ENCODE assay signal across 11 cellular contexts in the genomic region with DNA sequence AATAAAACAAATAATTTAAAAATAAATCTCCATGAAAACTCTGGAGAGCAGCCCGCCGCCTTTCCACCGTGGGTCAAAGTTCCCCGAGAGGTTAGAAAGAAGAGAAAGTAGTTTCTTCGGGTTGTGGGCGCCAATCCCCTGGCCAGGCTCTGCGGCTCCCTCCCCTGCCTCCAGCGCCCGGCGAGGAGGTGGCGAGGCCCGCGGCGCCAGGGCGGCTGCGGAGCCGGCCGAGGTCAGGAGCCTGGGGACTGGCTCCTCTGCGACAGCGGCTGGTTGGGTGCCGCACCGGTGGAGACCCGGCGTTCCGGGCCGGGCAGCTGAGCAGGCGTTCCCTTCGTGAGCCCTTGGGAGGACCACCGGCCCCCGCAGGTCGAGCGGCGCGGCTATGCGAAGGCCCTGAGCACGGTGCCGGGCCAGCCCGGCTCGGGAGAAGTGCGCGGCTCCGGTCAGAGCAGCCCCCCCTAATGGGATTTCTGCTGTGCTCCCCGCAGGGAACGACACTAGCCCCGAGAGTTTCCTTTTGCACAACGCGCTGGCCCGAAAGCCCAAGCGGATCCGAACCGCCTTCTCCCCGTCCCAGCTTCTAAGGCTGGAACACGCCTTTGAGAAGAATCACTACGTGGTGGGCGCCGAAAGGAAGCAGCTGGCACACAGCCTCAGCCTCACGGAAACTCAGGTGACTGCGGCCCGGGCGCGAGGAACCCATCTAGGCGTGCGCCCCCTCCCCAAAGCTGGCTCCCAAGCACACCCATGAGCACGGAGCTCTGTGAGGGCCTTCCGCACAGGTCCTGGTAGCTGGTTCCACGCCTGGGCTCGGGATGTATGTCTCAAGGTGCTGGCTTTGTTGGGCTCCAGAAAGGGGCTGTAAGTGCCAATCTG. TPM values are rescaled to one million over a fixed set of nuclear protein-coding genes. Genes with fewer than 3 reads are reported as not detected.
DNase-seq lines count a peak whose midpoint lies in the region; ATAC-seq, FAIRE-seq and TF ChIP-seq lines count a peak whose summit lies in the region.
"Had no signal": no experiment of that assay in that cellular context is flagged by ENCODE, and none has a peak within 500 bp of the region (broad histone marks: within the 10 kb centered on the region; RNA-seq: fewer than 3 reads in every experiment).

No MANE protein-coding gene starts in this region.

- peaks cover 78% of the 10 kb centered on the region for H3K27me3 Mint-ChIP-seq in activated T-helper 1 cell treated with anti-CD3 and anti-CD28 coated beads, Interleukin-12 subunit alpha, Interleukin-12 subunit beta, Interleukin-2, Interleukin-4 antibody, amounts not matched to agents 30 ng/mL and 10 ng/mL and 1 ng/mL, durations not matched to agents 14 hours and 24 hours and 36 hours (ENCODE audit: insufficient read depth)
- H3K27me3 Mint-ChIP-seq in progenitor cell of endocrine pancreas, result peaks cover 91% of the 10 kb centered on the region
- H3K27me3 Mint-ChIP-seq in activated naive CD4-positive, alpha-beta T cell treated with anti-CD3 and anti-CD28 coated beads for 36 hours (ENCODE audit: low read depth), result peaks cover 78% of the 10 kb centered on the region

- H3K4me3 Mint-ChIP-seq in activated T-helper 1 cell treated with anti-CD3 and anti-CD28 coated beads, Interleukin-12 subunit alpha, Interleukin-12 subunit beta, Interleukin-2, Interleukin-4 antibody, amounts not matched to agents 30 ng/mL and 10 ng/mL and 1 ng/mL, durations not matched to agents 14 hours and 24 hours and 36 hours, result no peak overlapping the region
- peak overlapping the region; percentile 73 for H3K4me3 Mint-ChIP-seq in progenitor cell of endocrine pancreas (ENCODE audit: low read depth)
- no peak overlapping the region for H3K4me3 Mint-ChIP-seq in activated naive CD4-positive, alpha-beta T cell treated with anti-CD3 and anti-CD28 coated beads for 36 hours

- H3K36me3 ChIP-seq in BLaER1 treated with 17β-estradiol and CSF1 and Interleukin-3, amounts not matched to agents 10 nM and 100 nM, result no peaks in the 10 kb centered on the region
- no peaks in the 10 kb centered on the region for H3K36me3 ChIP-seq in hepatocyte (replicated peaks; ENCODE audit: insufficient read depth, low read depth)

- no peaks in the 10 kb centered on the region for H3K79me2 ChIP-seq in hepatocyte

- H4K20me1 ChIP-seq in BLaER1 treated with 17β-estradiol and CSF1 and Interleukin-3, amounts not matched to agents 10 nM and 100 nM, result peaks cover 0 to 91% (median 80%) of the 10 kb centered on the region in 11 experiments; a peak in 19 of 22 replicates
- no peaks in the 10 kb centered on the region for H4K20me1 ChIP-seq in hepatocyte (ENCODE audit: insufficient read depth, poor library complexity, severe bottlenecking)

- CTCF ChIA-PET in activated naive CD4-positive, alpha-beta T cell treated with anti-CD3 and anti-CD28 coated beads for 36 hours (lab: Charles Lee), result interaction anchor here (0.6 kb wide), 1 partner anchor 565 kb away, joined by 3 read pairs; no protein-coding TSS in a partner anchor

- peaks cover 6% of the 10 kb centered on the region for H3K4me1 Mint-ChIP-seq in activated T-helper 1 cell treated with anti-CD3 and anti-CD28 coated beads, Interleukin-12 subunit alpha, Interleukin-12 subunit beta, Interleukin-2, Interleukin-4 antibody, amounts not matched to agents 30 ng/mL and 10 ng/mL and 1 ng/mL, durations not matched to agents 14 hours and 24 hours and 36 hours (ENCODE audit: low read depth)
- H3K4me1 Mint-ChIP-seq in progenitor cell of endocrine pancreas (ENCODE audit: low read depth), result peaks cover 16% of the 10 kb centered on the region
- peaks cover 45% of the 10 kb centered on the region for H3K4me1 Mint-ChIP-seq in activated naive CD4-positive, alpha-beta T cell treated with anti-CD3 and anti-CD28 coated beads for 36 hours (ENCODE audit: low read depth)

- no peak for TF ChIP-seq CTCF in hepatocyte (IDR thresholded peaks at IDR 0.05; ENCODE audit: poor library complexity)
- no peak for TF ChIP-seq CTCF in progenitor cell of endocrine pancreas (IDR thresholded peaks at IDR 0.05; ENCODE audit: unreplicated experiment)

- H3K36me3 Mint-ChIP-seq in activated T-helper 1 cell treated with anti-CD3 and anti-CD28 coated beads, Interleukin-12 subunit alpha, Interleukin-12 subunit beta, Interleukin-2, Interleukin-4 antibody, amounts not matched to agents 30 ng/mL and 10 ng/mL and 1 ng/mL, durations not matched to agents 14 hours and 24 hours and 36 hours (ENCODE audit: low read depth), result peaks cover 2% of the 10 kb centered on the region
- H3K36me3 Mint-ChIP-seq in progenitor cell of endocrine pancreas (ENCODE audit: insufficient read depth), result no peaks in the 10 kb centered on the region
- no peaks in the 10 kb centered on the region for H3K36me3 Mint-ChIP-seq in activated naive CD4-positive, alpha-beta T cell treated with anti-CD3 and anti-CD28 coated beads for 36 hours (ENCODE audit: low read depth)
- H3K36me3 Mint-ChIP-seq: activated CD4-positive, alpha-beta memory T cell treated with anti-CD3 and anti-CD28 coated beads for 36 hours had no signal

- no peak for TF ChIP-seq POLR2A in H54 (IDR thresholded peaks at IDR 0.05; ENCODE audit: low read depth, low read length)

- no peak overlapping the region for H3K27ac ChIP-seq in BLaER1 treated with 17β-estradiol and CSF1 and Interleukin-3, amounts not matched to agents 10 nM and 100 nM
- no peak overlapping the region for H3K27ac ChIP-seq in hepatocyte

- no peak for FAIRE-seq in H54 (lab: Jason Lieb, UNC)
- FAIRE-seq: D721Med had no signal

- H3K4me2 ChIP-seq in BLaER1 treated with 17β-estradiol and CSF1 and Interleukin-3, amounts not matched to agents 10 nM and 100 nM, result peak overlapping the region in 10 of 11 experiments; percentile 5 to 97 (median 50); a peak in 16 of 22 replicates
- H3K4me2 ChIP-seq in hepatocyte, result peak overlapping the region; percentile 81

- H3K9me3 Mint-ChIP-seq in activated T-helper 1 cell treated with anti-CD3 and anti-CD28 coated beads, Interleukin-12 subunit alpha, Interleukin-12 subunit beta, Interleukin-2, Interleukin-4 antibody, amounts not matched to agents 30 ng/mL and 10 ng/mL and 1 ng/mL, durations not matched to agents 14 hours and 24 hours and 36 hours, result no peaks in the 10 kb centered on the region
- no peaks in the 10 kb centered on the region for H3K9me3 Mint-ChIP-seq in progenitor cell of endocrine pancreas (ENCODE audit: low read depth)
- no peaks in the 10 kb centered on the region for H3K9me3 Mint-ChIP-seq in activated naive CD4-positive, alpha-beta T cell treated with anti-CD3 and anti-CD28 coated beads for 36 hours
- H3K9me3 Mint-ChIP-seq: activated CD4-positive, alpha-beta memory T cell treated with anti-CD3 and anti-CD28 coated beads for 36 hours had no signal

- intact Hi-C loops in activated T-helper 1 cell treated with anti-CD3 and anti-CD28 coated beads, Interleukin-12 subunit alpha, Interleukin-12 subunit beta, Interleukin-2, Interleukin-4 antibody, amounts not matched to agents 30 ng/mL and 10 ng/mL and 1 ng/mL, durations not matched to agents 14 hours and 24 hours and 36 hours (cut with micrococcal nuclease), result loop anchor here (1.0 kb wide), 1 partner anchor 9 kb away; no protein-coding TSS in a partner anchor
- intact Hi-C loops in activated naive CD4-positive, alpha-beta T cell treated with anti-CD3 and anti-CD28 coated beads for 36 hours (cut with micrococcal nuclease), result loop anchor here (2.0 to 10.0 kb wide), 4 partner anchors 139 to 502 kb away; a partner anchor contains a TSS

- peak overlapping the region in 7 of 10 experiments; percentile 11 to 53 (median 43); a peak in 11 of 20 replicates for H3K4me3 ChIP-seq in BLaER1 treated with 17β-estradiol and CSF1 and Interleukin-3, amounts not matched to agents 10 nM and 100 nM
- H3K4me3 ChIP-seq in hepatocyte, result no peak overlapping the region

- DNase-seq in activated T-helper 1 cell treated with anti-CD3 and anti-CD28 coated beads, Interleukin-12 subunit alpha, Interleukin-12 subunit beta, Interleukin-2, Interleukin-4 antibody, amounts not matched to agents 30 ng/mL and 10 ng/mL and 1 ng/mL, durations not matched to agents 14 hours and 24 hours and 36 hours (ENCODE audit: low spot score), result no peak
- DNase-seq in hepatocyte (ENCODE audit: low spot score) (no peak), progenitor cell of endocrine pancreas (ENCODE audit: low spot score, unreplicated experiment) (no peak), H54 (ENCODE audit: insufficient read length, low spot score) (no peak), Kasumi-1 (lab: John Stamatoyannopoulos, UW) (no peak)
- DNase-seq in activated naive CD4-positive, alpha-beta T cell treated with anti-CD3 and anti-CD28 coated beads for 36 hours, result no peak
- DNase-seq: activated CD4-positive, alpha-beta memory T cell treated with anti-CD3 and anti-CD28 coated beads for 36 hours; effector memory CD4-positive, alpha-beta T cell had no signal

- H3K9ac ChIP-seq in BLaER1 treated with 17β-estradiol and CSF1 and Interleukin-3, amounts not matched to agents 10 nM and 100 nM, result peak overlapping the region in 2 of 11 experiments; percentile 26 to 51; a peak in 2 of 22 replicates

- H2AFZ ChIP-seq in hepatocyte, result peak overlapping the region; percentile 62

- H3K9me2 ChIP-seq in hepatocyte (replicated peaks; ENCODE audit: insufficient read depth), result no peaks in the 10 kb centered on the region

- 2% methylated on average over 64 of the region's 67 CpGs for WGBS in hepatocyte (ENCODE audit: low lambda C conversion rate, missing lambda C conversion rate)

- peaks cover 100% of the 10 kb centered on the region in 11 experiments for H3K27me3 ChIP-seq in BLaER1 treated with 17β-estradiol and CSF1 and Interleukin-3, amounts not matched to agents 10 nM and 100 nM
- peaks cover 99% of the 10 kb centered on the region for H3K27me3 ChIP-seq in hepatocyte

- H3K9me3 ChIP-seq in BLaER1 treated with 17β-estradiol and CSF1 and Interleukin-3, amounts not matched to agents 10 nM and 100 nM (replicated peaks in 1 of 11), result peaks cover 22 to 32% (median 29%) of the 10 kb centered on the region in 11 experiments
- H3K9me3 ChIP-seq in hepatocyte (ENCODE audit: low read depth), result no peaks in the 10 kb centered on the region

- peak overlapping the region; percentile 24 for H3K27ac Mint-ChIP-seq in activated T-helper 1 cell treated with anti-CD3 and anti-CD28 coated beads, Interleukin-12 subunit alpha, Interleukin-12 subunit beta, Interleukin-2, Interleukin-4 antibody, amounts not matched to agents 30 ng/mL and 10 ng/mL and 1 ng/mL, durations not matched to agents 14 hours and 24 hours and 36 hours
- no peak overlapping the region for H3K27ac Mint-ChIP-seq in progenitor cell of endocrine pancreas
- H3K27ac Mint-ChIP-seq in activated naive CD4-positive, alpha-beta T cell treated with anti-CD3 and anti-CD28 coated beads for 36 hours, result no peak overlapping the region
- H3K27ac Mint-ChIP-seq: activated CD4-positive, alpha-beta memory T cell treated with anti-CD3 and anti-CD28 coated beads for 36 hours had no signal

- ATAC-seq in GM19467 (IDR thresholded peaks at IDR 0.05; ENCODE audit: unreplicated experiment), result no peak

- H3K4me1 ChIP-seq in BLaER1 treated with 17β-estradiol and CSF1 and Interleukin-3, amounts not matched to agents 10 nM and 100 nM, result peaks cover 12 to 30% (median 14%) of the 10 kb centered on the region in 10 experiments; a peak in 19 of 20 replicates
- peaks cover 35% of the 10 kb centered on the region for H3K4me1 ChIP-seq in hepatocyte (ENCODE audit: insufficient read depth)

RNA-seq across cellular contexts. Expression of a gene that starts 2.8 kb away (rescaled TPM):
- total RNA-seq in activated T-helper 1 cell treated with anti-CD3 and anti-CD28 coated beads, Interleukin-12 subunit alpha, Interleukin-12 subunit beta, Interleukin-2, Interleukin-4 antibody, amounts not matched to agents 30 ng/mL and 10 ng/mL and 1 ng/mL, durations not matched to agents 14 hours and 24 hours and 36 hours, result not detected in 2 replicates
- total RNA-seq in hepatocyte, result 0.12 TPM in 1 of 2 replicates, not detected in the other
- not detected in 2 replicates for polyA plus RNA-seq in hepatocyte
- total RNA-seq in progenitor cell of endocrine pancreas, result 0.89 TPM in 1 of 2 replicates, not detected in the other
- not detected for total RNA-seq in activated naive CD4-positive, alpha-beta T cell treated with anti-CD3 and anti-CD28 coated beads for 36 hours
- total RNA-seq: activated CD4-positive, alpha-beta memory T cell treated with anti-CD3 and anti-CD28 coated beads for 36 hours had no signal
